In the genomic region with DNA sequence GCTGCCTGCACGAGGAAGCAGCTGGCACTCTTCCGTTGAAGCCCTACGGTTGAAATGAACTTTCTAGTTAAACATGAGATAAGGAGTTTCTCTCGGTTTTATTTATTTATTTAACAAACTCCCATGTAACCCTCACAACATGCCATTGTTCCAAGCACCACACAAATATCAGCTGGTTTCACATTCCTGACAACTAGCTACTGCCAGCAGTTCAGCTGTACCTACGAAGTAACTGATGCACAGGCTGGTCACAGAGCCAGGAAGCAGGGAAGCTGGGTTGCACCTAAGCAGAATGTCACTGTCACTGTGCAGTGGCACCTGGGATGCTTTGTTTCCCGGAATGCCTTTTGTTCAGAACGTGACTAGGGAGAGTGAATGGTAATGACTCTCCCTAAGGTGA, we compare ENCODE assay signal across 18 cellular contexts. TPM values are rescaled to one million over a fixed set of nuclear protein-coding genes. Genes with fewer than 3 reads are reported as not detected.
DNase-seq lines count a peak whose midpoint lies in the region; ATAC-seq and TF ChIP-seq lines count a peak whose summit lies in the region.
"Had no signal": no experiment of that assay in that cellular context is flagged by ENCODE, and none has a peak within 500 bp of the region (broad histone marks: within the 10 kb centered on the region; RNA-seq: fewer than 3 reads in every experiment).

No MANE protein-coding gene starts in this region.

- H3K4ac ChIP-seq in trophoblast cell (ENCODE audit: low read depth, low read length) = no peak overlapping the region
- H3K4ac ChIP-seq in H9 (ENCODE audit: low read depth, low read length) = no peak overlapping the region

- no peak overlapping the region for H2BK120ac ChIP-seq in trophoblast cell (ENCODE audit: insufficient read depth, low read length, poor library complexity)
- no peak overlapping the region for H2BK120ac ChIP-seq in H9 (ENCODE audit: low read depth, low read length, poor library complexity, severe bottlenecking)

- H3K4me2 ChIP-seq in trophoblast cell (ENCODE audit: low read length) = no peak overlapping the region
- H3K4me2 ChIP-seq in H9 (ENCODE audit: insufficient read depth, insufficient read length, low read length) = no peak overlapping the region

- H3K27ac ChIP-seq in trophoblast cell (ENCODE audit: low read depth, low read length) (no peak overlapping the region), uterus (no peak overlapping the region), H9 (ENCODE audit: insufficient read length, low read depth, low read length) (no peak overlapping the region)

- no peak overlapping the region for H2BK15ac ChIP-seq in H9 (ENCODE audit: low read depth, low read length)

- H3K36me3 ChIP-seq in trophoblast cell (ENCODE audit: control insufficient read depth in 1 of 2, insufficient read depth in 2 of 2, low read length in 2 of 2) = no peaks in the 10 kb centered on the region
- no peaks in the 10 kb centered on the region for H3K36me3 ChIP-seq in uterus
- H3K36me3 ChIP-seq: MG63 had no signal

- H3K18ac ChIP-seq in trophoblast cell (ENCODE audit: low read length) (no peak overlapping the region), H9 (ENCODE audit: insufficient read length, low read depth, low read length) (no peak overlapping the region)

- intact Hi-C loops in Right ventricle myocardium superior (cut with DNase I) (no loop called here), uterus (cut with DNase I; ENCODE audit: low total_unique reads) (no loop called here)

- no peak overlapping the region for H4K5ac ChIP-seq in H9 (ENCODE audit: insufficient read length, low read depth, low read length)

- H3K14ac ChIP-seq in trophoblast cell (ENCODE audit: low read length) (no peak overlapping the region), H9 (ENCODE audit: insufficient read depth, low read length) (no peak overlapping the region)

- H4K8ac ChIP-seq in trophoblast cell (ENCODE audit: low read depth, low read length) = no peak overlapping the region
- H4K8ac ChIP-seq in H9 (replicated peaks; ENCODE audit: insufficient read length, low read depth, low read length) = no peak overlapping the region

- no peak overlapping the region for H2AK5ac ChIP-seq in trophoblast cell (ENCODE audit: low read length)
- no peak overlapping the region for H2AK5ac ChIP-seq in H9 (ENCODE audit: insufficient read length, low read length)

- H4K20me1 ChIP-seq in H9 (ENCODE audit: control insufficient read depth, insufficient read depth, insufficient read length) = no peaks in the 10 kb centered on the region

- peak; percentile 39 for DNase-seq in DMS153 (lab: John Stamatoyannopoulos, UW)
- peak; percentile 14 for DNase-seq in LNCaP clone FGC (ENCODE audit: low read depth)
- peak; percentile 13 for DNase-seq in choroid plexus epithelial cell (ENCODE audit: low read depth)
- no peak for DNase-seq in trophoblast cell
- DNase-seq in Right ventricle myocardium superior = no peak
- DNase-seq in uterus = no peak
- no peak for DNase-seq in H9
- DNase-seq: Calu3; CD4-positive, CD25-positive, alpha-beta regulatory T cell; GDM1; GOT3; HFFc6; MG63; NCI-H1092; NCI-H1930; NK-92 treated with Interleukin-12 subunit alpha and Interleukin-12 subunit beta, amount 100 ng/mL, for 24 hours; SIG-M5 had no signal

- H3K79me2 ChIP-seq in trophoblast cell (ENCODE audit: control insufficient read depth, insufficient read depth, low read length, poor library complexity) = no peaks in the 10 kb centered on the region
- no peaks in the 10 kb centered on the region for H3K79me2 ChIP-seq in H9 (ENCODE audit: insufficient read depth, low read length)

- H3K56ac ChIP-seq in H9 (ENCODE audit: insufficient read length, low read depth, low read length) = no peak overlapping the region

- no peak overlapping the region for H4K91ac ChIP-seq in trophoblast cell (ENCODE audit: low read depth, low read length)
- H4K91ac ChIP-seq in H9 (ENCODE audit: insufficient read length, low read depth, low read length) = no peak overlapping the region

- H3K27me3 ChIP-seq in trophoblast cell (ENCODE audit: insufficient read depth, low read length) (no peaks in the 10 kb centered on the region), uterus (no peaks in the 10 kb centered on the region), H9 (ENCODE audit: insufficient read depth, low read length) (no peaks in the 10 kb centered on the region)

- no peaks in the 10 kb centered on the region for H3K4me1 Mint-ChIP-seq in H9

- H2BK5ac ChIP-seq in trophoblast cell (ENCODE audit: low read depth, low read length, poor library complexity) = no peak overlapping the region
- no peak overlapping the region for H2BK5ac ChIP-seq in H9 (ENCODE audit: insufficient read length, low read length)

- no peak overlapping the region for H4K12ac ChIP-seq in trophoblast cell (ENCODE audit: low read depth, low read length)

- H3K23ac ChIP-seq in trophoblast cell (ENCODE audit: low read length) (no peak overlapping the region), H9 (ENCODE audit: insufficient read length, low read depth, low read length) (no peak overlapping the region)

- ATAC-seq in Right ventricle myocardium superior (ENCODE audit: poor library complexity) = no peak
- ATAC-seq: GM12878 had no signal

- H2BK20ac ChIP-seq in H9 (ENCODE audit: low read depth, low read length, poor library complexity, severe bottlenecking) = no peak overlapping the region

- H3K36me3 Mint-ChIP-seq in H9 (ENCODE audit: insufficient read depth in 1 of 3, low read depth in 3 of 3) = peaks cover 0 to 3% (median 0%) of the 10 kb centered on the region in 3 experiments; a peak in 1 of 7 replicates

- no peaks in the 10 kb centered on the region for H3K4me1 ChIP-seq in trophoblast cell (ENCODE audit: control insufficient read depth in 1 of 2, insufficient read depth in 2 of 2, low read length in 2 of 2)
- no peaks in the 10 kb centered on the region for H3K4me1 ChIP-seq in uterus
- no peaks in the 10 kb centered on the region for H3K4me1 ChIP-seq in H9 (ENCODE audit: insufficient read depth, low read length)

- no peaks in the 10 kb centered on the region for H3K9me3 Mint-ChIP-seq in H9
- H3K9me3 Mint-ChIP-seq: CD4-positive, CD25-positive, alpha-beta regulatory T cell; HFFc6 had no signal

- H3K79me1 ChIP-seq in trophoblast cell (ENCODE audit: low read length) (no peaks in the 10 kb centered on the region), H9 (ENCODE audit: insufficient read depth, low read depth, low read length, poor library complexity, severe bottlenecking) (no peaks in the 10 kb centered on the region)

- H3K9me3 ChIP-seq in trophoblast cell (ENCODE audit: insufficient read depth, low read depth, low read length) = no peaks in the 10 kb centered on the region
- no peaks in the 10 kb centered on the region for H3K9me3 ChIP-seq in uterus
- H3K9me3 ChIP-seq in H9 (ENCODE audit: control insufficient read depth, low read depth, low read length) = no peaks in the 10 kb centered on the region
- H3K9me3 ChIP-seq: MG63 had no signal

- H3T11ph ChIP-seq in H9 (ENCODE audit: low read length) = no peak overlapping the region

- H3K27ac Mint-ChIP-seq in H9 = no peak overlapping the region
- H3K27ac Mint-ChIP-seq: CD4-positive, CD25-positive, alpha-beta regulatory T cell; HFFc6 had no signal

- H3K27me3 Mint-ChIP-seq in H9 (ENCODE audit: low read depth) = no peaks in the 10 kb centered on the region

- TF ChIP-seq POLR2A in uterus (IDR thresholded peaks at IDR 0.05) = no peak

- H3K4me3 Mint-ChIP-seq in H9 = no peak overlapping the region
- H3K4me3 Mint-ChIP-seq: CD4-positive, CD25-positive, alpha-beta regulatory T cell; HFFc6 had no signal

- H3K4me3 ChIP-seq in LNCaP clone FGC (ENCODE audit: low read depth, low read length) = no peak overlapping the region
- no peak overlapping the region for H3K4me3 ChIP-seq in choroid plexus epithelial cell (ENCODE audit: low read depth, low read length)
- H3K4me3 ChIP-seq in trophoblast cell (ENCODE audit: low read depth, low read length) = peak overlapping the region; percentile 16
- no peak overlapping the region for H3K4me3 ChIP-seq in uterus
- H3K4me3 ChIP-seq: GM12878, MG63 had no signal

- H3K23me2 ChIP-seq in H9 (ENCODE audit: insufficient read length, low read depth, low read length, poor library complexity, severe bottlenecking) = no peaks in the 10 kb centered on the region

- no peak overlapping the region for H3K9ac ChIP-seq in trophoblast cell (ENCODE audit: low read length)
- no peak overlapping the region for H3K9ac ChIP-seq in H9 (ENCODE audit: extremely low read depth, insufficient read length, low read length)

- no peak overlapping the region for H2BK12ac ChIP-seq in trophoblast cell (ENCODE audit: low read length)
- H2BK12ac ChIP-seq in H9 (ENCODE audit: insufficient read length, low read depth, low read length) = no peak overlapping the region

- H2AFZ ChIP-seq in trophoblast cell (ENCODE audit: insufficient read depth, low read length, poor library complexity) = no peak overlapping the region
- H2AFZ ChIP-seq in H9 (ENCODE audit: low read length) = no peak overlapping the region

- no CpG with 5 or more reads among the region's 7 CpGs for WGBS in trophoblast cell (ENCODE audit: extremely low coverage, insufficient coverage, insufficient read length)
- no CpG with 5 or more reads among the region's 7 CpGs for WGBS in H9 (ENCODE audit: extremely low coverage, insufficient read length, low lambda C conversion rate)

- TF ChIP-seq CTCF in LNCaP clone FGC (IDR thresholded peaks at IDR 0.05; ENCODE audit: control insufficient read depth, extremely low read depth, insufficient read depth) (no peak), choroid plexus epithelial cell (conservative IDR thresholded peaks at IDR 0.05; ENCODE audit: low read depth, low read length) (no peak), uterus (IDR thresholded peaks at IDR 0.05) (no peak), H9 (conservative IDR thresholded peaks at IDR 0.05) (no peak)

RNA-seq across cellular contexts. Expression of a gene that starts 18.1 kb away (rescaled TPM):
- 22.1 and 23.3 TPM in 2 replicates for polyA plus RNA-seq in trophoblast cell (2013)
- total RNA-seq in Right ventricle myocardium superior (158 TPM), uterus (10 to 100 TPM; 15.0 to 44.0 (median 17.2) TPM), H9 (2021) (46.0 and 51.0 TPM in 2 replicates)

RNA-seq across cellular contexts. Expression of a gene that starts 18.8 kb away (rescaled TPM):
- 0.72 and 1.0 TPM in 2 replicates for polyA plus RNA-seq in trophoblast cell (2013)
- total RNA-seq in Right ventricle myocardium superior (not detected), uterus (1 to 10 TPM in 1 of 4 donors, under 1 TPM in 1, not detected in 2; 0.76 to 3.0 TPM), H9 (2021) (0.39 and 0.48 TPM in 2 replicates)
- total RNA-seq: CD4-positive, CD25-positive, alpha-beta regulatory T cell had no signal

Comparison
In these comparisons a context has a peak if more than half of its experiments do, and no peak if none do; other contexts are left out.
1. DNase-seq: peak in DMS153 (single experiment), LNCaP clone FGC (single experiment) and choroid plexus epithelial cell (single experiment); none in trophoblast cell (0 of 2), Right ventricle myocardium superior (single experiment), uterus (0 of 2) and H9 (single experiment).